ENCODE assay signal across 20 cellular contexts in the genomic region with DNA sequence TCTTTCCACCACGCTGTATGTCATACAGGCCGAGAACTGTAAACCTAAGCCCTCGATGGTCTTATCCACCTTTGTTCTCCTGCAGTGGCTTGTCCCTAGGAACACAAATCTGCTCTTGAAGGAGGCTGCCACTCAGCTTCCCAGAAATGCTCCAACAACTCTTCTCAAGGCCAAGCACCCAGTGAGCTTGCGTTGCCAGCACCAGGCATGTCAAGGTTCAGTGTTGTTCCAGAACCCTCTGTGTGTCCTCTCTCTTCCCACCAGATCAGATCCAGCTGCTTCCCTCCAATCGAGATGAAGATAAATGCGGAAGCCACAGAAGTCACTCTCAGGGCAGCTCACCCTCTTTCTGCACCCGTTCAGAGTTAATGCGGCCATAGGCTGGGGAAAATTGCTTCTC. TPM values are rescaled to one million over a fixed set of nuclear protein-coding genes. Genes with fewer than 3 reads are reported as not detected.
DNase-seq lines count a peak whose midpoint lies in the region; ATAC-seq, FAIRE-seq and TF ChIP-seq lines count a peak whose summit lies in the region.
"Had no signal": no experiment of that assay in that cellular context is flagged by ENCODE, and none has a peak within 500 bp of the region (broad histone marks: within the 10 kb centered on the region; RNA-seq: fewer than 3 reads in every experiment).

No MANE protein-coding gene starts in this region.

- TF ChIP-seq RAD21 in H1 (IDR thresholded peaks at IDR 0.05 in 1 of 2, conservative IDR thresholded peaks at IDR 0.05 in 1 of 2; ENCODE audit: low read depth in 2 of 2, low read length in 2 of 2) (no peak), HepG2 (CRISPR knock-in tag; IDR thresholded peaks at IDR 0.05) (no peak)

- no peak overlapping the region for H2AK5ac ChIP-seq in H1 (ENCODE audit: low read depth, low read length)

- no peak for FAIRE-seq in H1 (lab: Jason Lieb, UNC)
- no peak for FAIRE-seq in HepG2 (lab: Jason Lieb, UNC)
- FAIRE-seq: A204.1, D721Med, G401.6, GM12892, HTR-8/SVneo had no signal

- no peak overlapping the region for H3K4ac ChIP-seq in H1 (replicated peaks; ENCODE audit: insufficient read length, low read depth, low read length)

- no peak overlapping the region for H2BK15ac ChIP-seq in H1 (ENCODE audit: low read length)

- H3K4me2 ChIP-seq in H1 (ENCODE audit: insufficient read depth in 1 of 2, low read depth in 2 of 2, low read length in 2 of 2) (no peak overlapping the region), HepG2 (ENCODE audit: low read depth, low read length) (peak overlapping the region; percentile 44)

- H2AFZ ChIP-seq in H1 (ENCODE audit: low read length) (0 out of 2 replicates have a peak overlapping the region, but pooled peaks have one; percentile 30), HepG2 (ENCODE audit: low read length) (no peak overlapping the region)

- POLR2A ChIA-PET in H1 (lab: Charles Lee; ENCODE audit: partially characterized antibody), result no interaction called here
- POLR2A ChIA-PET in HepG2 (lab: Yijun Ruan, JAX), result no interaction called here
- POLR2A ChIA-PET in HEK293T (lab: Yijun Ruan, JAX), result no interaction called here

- H3K79me2 ChIP-seq in H1 (ENCODE audit: control insufficient read depth in 1 of 2, insufficient read depth in 2 of 2, low read length in 2 of 2) (no peaks in the 10 kb centered on the region), HepG2 (ENCODE audit: insufficient read depth, low read length) (no peaks in the 10 kb centered on the region)

- H3K27ac ChIP-seq in RWPE2 (ENCODE audit: poor library complexity, severe bottlenecking) (no peak overlapping the region), H1 (ENCODE audit: low read depth, low read length) (no peak overlapping the region), HepG2 (ENCODE audit: extremely low read length, insufficient read depth, low read length) (no peak overlapping the region)

- no peak for TF ChIP-seq CTCF in RWPE2 (IDR thresholded peaks at IDR 0.05; ENCODE audit: poor library complexity, severe bottlenecking)
- no peak for TF ChIP-seq CTCF in H1 (IDR thresholded peaks at IDR 0.05; ENCODE audit: control extremely low read depth in 1 of 3, insufficient read depth in 1 of 3, low read depth in 1 of 3, low read length in 3 of 3)
- no peak for TF ChIP-seq CTCF in HepG2 (CRISPR knock-in tag; IDR thresholded peaks at IDR 0.05)
- no peak for TF ChIP-seq CTCF in type B pancreatic cell (conservative IDR thresholded peaks at IDR 0.05)

- H3K23me2 ChIP-seq in H1 (ENCODE audit: low read depth, low read length), result no peaks in the 10 kb centered on the region; the same call in 1 of the 2 replicates

- no peaks in the 10 kb centered on the region for H4K20me1 ChIP-seq in H1 (replicated peaks in 1 of 2; ENCODE audit: control insufficient read depth in 1 of 2, insufficient read depth in 2 of 2, low read length in 2 of 2)
- no peaks in the 10 kb centered on the region for H4K20me1 ChIP-seq in HepG2 (ENCODE audit: insufficient read depth, low read length)

- in situ Hi-C loops in HepG2 (cut with HindIII; ENCODE audit: extremely low pct_ligation_motif_present, low pct_unique_long_range_greater_than_20kb), result no loop called here

- no peak for TF ChIP-seq EP300 in H1 (IDR thresholded peaks at IDR 0.05; ENCODE audit: borderline replicate concordance in 1 of 2, low read depth in 2 of 2, low read length in 2 of 2)
- no peak for TF ChIP-seq EP300 in HepG2 (IDR thresholded peaks at IDR 0.05; ENCODE audit: low read depth in 2 of 2, low read length in 2 of 2)
- no peak for TF ChIP-seq EP300 in HepG2 (CRISPR knock-in tag; IDR thresholded peaks at IDR 0.05; ENCODE audit: borderline replicate concordance)

- no peaks in the 10 kb centered on the region for H3K36me3 Mint-ChIP-seq in type B pancreatic cell

- H4K5ac ChIP-seq in H1 (ENCODE audit: insufficient read length, low read depth, low read length), result no peak overlapping the region

- H3K4me1 Mint-ChIP-seq in type B pancreatic cell (ENCODE audit: unreplicated experiment), result no peaks in the 10 kb centered on the region

- H3K9me3 ChIP-seq in RWPE2 (ENCODE audit: severe bottlenecking), result peaks cover 5% of the 10 kb centered on the region
- H3K9me3 ChIP-seq in H1 (ENCODE audit: insufficient read depth in 2 of 2, low read depth in 1 of 2, low read length in 1 of 2), result no peaks in the 10 kb centered on the region
- peaks cover 20% of the 10 kb centered on the region for H3K9me3 ChIP-seq in HepG2 (ENCODE audit: low read length)

- no peak overlapping the region for H2BK12ac ChIP-seq in H1 (ENCODE audit: low read depth, low read length)

- H2BK20ac ChIP-seq in H1 (ENCODE audit: low read length), result no peak overlapping the region

- H3K27me3 Mint-ChIP-seq in type B pancreatic cell, result peaks cover 10% of the 10 kb centered on the region

- no peak for TF ChIP-seq POLR2A in H1 (IDR thresholded peaks at IDR 0.05; ENCODE audit: control extremely low read depth in 1 of 2, low read depth in 2 of 2, low read length in 2 of 2)
- no peak for TF ChIP-seq POLR2A in HepG2 (IDR thresholded peaks at IDR 0.05; ENCODE audit: insufficient read depth in 1 of 2, low read depth in 2 of 2, low read length in 2 of 2)

- H3K9me3 Mint-ChIP-seq in type B pancreatic cell, result peaks cover 15% of the 10 kb centered on the region

- H3K18ac ChIP-seq in H1 (ENCODE audit: extremely low read depth, low read length), result no peak overlapping the region

- no TSS peak for BruUV-seq in HepG2 (replicated peaks; lab: Mats Ljungman, UMichigan)

- peak overlapping the region; percentile 20 for H3K27ac Mint-ChIP-seq in type B pancreatic cell
- H3K27ac Mint-ChIP-seq: B cell; CD4-positive, alpha-beta T cell had no signal

- CTCF ChIA-PET in H1 (lab: Charles Lee; ENCODE audit: partially characterized antibody), result interaction anchor here (0.8 to 3.4 kb wide), 10 partner anchors 9 to 77 kb away, joined by 3 to 20 read pairs (median 4); a partner anchor contains a TSS
- CTCF ChIA-PET in HepG2 (lab: Yijun Ruan, JAX; ENCODE audit: low intra/inter-chr PET ratio, low total read pairs), result no interaction called here
- CTCF ChIA-PET in HEK293T (lab: Yijun Ruan, JAX), result no interaction called here

- H3K4me3 ChIP-seq in RWPE2 (ENCODE audit: severe bottlenecking) (no peak overlapping the region), H1 (ENCODE audit: extremely low read depth in 1 of 4, insufficient read depth in 2 of 4, low read depth in 3 of 4, low read length in 4 of 4) (no peak overlapping the region), HepG2 (replicated peaks in 1 of 3; ENCODE audit: insufficient read depth in 1 of 3, low read depth in 2 of 3, low read length in 3 of 3) (0 out of 6 replicates have a peak overlapping the region, but pooled peaks of 1 of the 3 experiments have one; percentile 3)
- H3K4me3 ChIP-seq: K562 had no signal

- H3K27me3 ChIP-seq in RWPE2 (ENCODE audit: insufficient read depth, poor library complexity, severe bottlenecking) (no peaks in the 10 kb centered on the region), H1 (replicated peaks in 1 of 4; ENCODE audit: control insufficient read depth in 3 of 4, extremely low read depth in 1 of 4, insufficient read depth in 3 of 4, low read length in 3 of 4) (no peaks in the 10 kb centered on the region), HepG2 (ENCODE audit: control insufficient read depth in 1 of 2, insufficient read depth in 2 of 2, low read length in 2 of 2) (no peaks in the 10 kb centered on the region)

- no peak overlapping the region for H3K23ac ChIP-seq in H1 (ENCODE audit: insufficient read length)

- H3K9ac ChIP-seq in H1 (replicated peaks in 1 of 4; ENCODE audit: extremely low read depth in 1 of 4, low read depth in 3 of 4, low read length in 3 of 4) (no peak overlapping the region), HepG2 (ENCODE audit: insufficient read depth, low read depth, low read length) (no peak overlapping the region)

- H3K4me3 Mint-ChIP-seq in type B pancreatic cell, result no peak overlapping the region
- H3K4me3 Mint-ChIP-seq: B cell; CD4-positive, alpha-beta T cell had no signal

- DNase-seq in RWPE2 (ENCODE audit: low spot score), result peak; percentile 36
- DNase-seq in H1 (ENCODE audit: low read depth in 1 of 2, low spot score in 2 of 2), result no peak
- DNase-seq in HepG2 (ENCODE audit: low spot score), result no peak
- DNase-seq in type B pancreatic cell (ENCODE audit: extremely low spot score, unreplicated experiment), result no peak
- DNase-seq in ureter (ENCODE audit: low spot score), result no peak
- no peak for DNase-seq in HEK293T (ENCODE audit: extremely low spot score)
- DNase-seq: C1 segment of cervical spinal cord; CD4-positive, alpha-beta T cell; DMS153; DMS79 treated with DMSO at 0.1 percent for 48 hours; EL; HCEC 1CT had no signal

- ATAC-seq in RWPE2 (ENCODE audit: low read depth), result no peak
- ATAC-seq in HepG2, result peak; percentile 18
- no peak for ATAC-seq in HG03432 (IDR thresholded peaks at IDR 0.05; ENCODE audit: unreplicated experiment)

- H3K14ac ChIP-seq in H1 (ENCODE audit: insufficient read length), result no peak overlapping the region

- H3K4me1 ChIP-seq in RWPE2 (ENCODE audit: insufficient read depth, poor library complexity, severe bottlenecking) (no peaks in the 10 kb centered on the region), H1 (replicated peaks in 1 of 4; ENCODE audit: control insufficient read depth in 3 of 4, insufficient read depth in 4 of 4, low read length in 3 of 4) (no peaks in the 10 kb centered on the region), HepG2 (ENCODE audit: insufficient read depth, low read length) (peaks cover 18% of the 10 kb centered on the region)

- no peak overlapping the region for H2BK120ac ChIP-seq in H1 (replicated peaks; ENCODE audit: low read depth, low read length)

- no peak overlapping the region for H4K8ac ChIP-seq in H1 (ENCODE audit: extremely low read depth, insufficient read depth, low read length)

- 94% methylated on average over 8 of the region's 8 CpGs; no CpG with 5 or more reads in 1 of the 2 experiments for WGBS in H1 (ENCODE audit: extremely low coverage in 1 of 2, insufficient coverage in 1 of 2, insufficient read length in 1 of 2, insufficient replicate concordance in 2 of 2, low coverage in 1 of 2, low lambda C conversion rate in 2 of 2, missing lambda C conversion rate in 1 of 2), 2 experiments
- WGBS in HepG2 (ENCODE audit: low lambda C conversion rate), result 64% methylated on average over 8 of the region's 8 CpGs

- no peaks in the 10 kb centered on the region for H3K79me1 ChIP-seq in H1 (ENCODE audit: low read depth, low read length)

- H3K36me3 ChIP-seq in RWPE2 (ENCODE audit: low read depth), result no peaks in the 10 kb centered on the region
- no peaks in the 10 kb centered on the region for H3K36me3 ChIP-seq in H1 (ENCODE audit: control insufficient read depth in 2 of 4, insufficient read depth in 4 of 4, low read length in 3 of 4)
- H3K36me3 ChIP-seq in HepG2 (replicated peaks in 1 of 2; ENCODE audit: control insufficient read depth in 1 of 2, insufficient read depth in 2 of 2, low read length in 2 of 2), result no peaks in the 10 kb centered on the region

- H3K56ac ChIP-seq in H1 (replicated peaks; ENCODE audit: insufficient read length, low read depth, low read length), result no peak overlapping the region

- intact Hi-C loops in HepG2 (cut with micrococcal nuclease; ENCODE audit: unreplicated experiment), result no loop called here

- no peak overlapping the region for H4K91ac ChIP-seq in H1 (replicated peaks; ENCODE audit: insufficient read length, low read length)

- no peak overlapping the region for H2BK5ac ChIP-seq in H1 (ENCODE audit: low read depth, low read length)

RNA-seq across cellular contexts. Expression of a gene that starts 11.3 kb away (rescaled TPM):
- 0.65 and 0.94 TPM in 2 replicates for total RNA-seq in H1 (2021; fragmentation: NEBNext Ultra II Directional; extraction: Animal tissue kit (Norgen Biotek cat#: 25700))
- polyA plus RNA-seq in H1 (2011; rRNA removed), result 0.25 and 0.41 TPM in 2 replicates
- 0.71 TPM for polyA plus RNA-seq in H1 (2011; cell fraction: cytosol; rRNA removed)
- 0.29 TPM for polyA plus RNA-seq in H1 (2011; cell fraction: nucleus; rRNA removed)
- polyA plus RNA-seq in H1 (2012, experiment 1 of 2), result 0.67 to 0.99 TPM (median 0.90 TPM) in 4 replicates
- polyA plus RNA-seq in H1 (2012, experiment 2 of 2), result 0.10 TPM
- polyA plus RNA-seq in H1 (2013, experiment 1 of 2), result 0.47 TPM
- 0.53 TPM for polyA plus RNA-seq in H1 (2013, experiment 2 of 2)
- 0.09 TPM in 1 of 2 replicates, not detected in the other for polyA minus RNA-seq in H1 (2011; rRNA and poly(A)+ RNA removed)
- polyA minus RNA-seq in H1 (2011; cell fraction: cytosol; rRNA and poly(A)+ RNA removed), result not detected
- not detected for polyA minus RNA-seq in H1 (2011; cell fraction: nucleus; rRNA and poly(A)+ RNA removed)
- total RNA-seq in HepG2 (2016; rRNA removed; fragmentation: Illumina TruSeq; extraction: Trizol), result 0.13 TPM in 1 of 2 replicates, not detected in the other
- total RNA-seq in HepG2 (2016; cell fraction: cytosol; rRNA removed; fragmentation: Illumina TruSeq; extraction: Trizol; ENCODE audit: low read depth), result not detected in 2 replicates
- not detected in 2 replicates for total RNA-seq in HepG2 (2016; cell fraction: insoluble cytoplasmic fraction; rRNA removed; fragmentation: Illumina TruSeq; extraction: Trizol)
- not detected in 2 replicates for total RNA-seq in HepG2 (2016; cell fraction: membrane; rRNA removed; fragmentation: Illumina TruSeq; extraction: Trizol)
- not detected in 2 replicates for total RNA-seq in HepG2 (2016; cell fraction: nucleus; rRNA removed; fragmentation: Illumina TruSeq; extraction: Trizol)
- polyA plus RNA-seq in HepG2 (2011; rRNA removed), result not detected in 2 replicates
- polyA plus RNA-seq in HepG2 (2011; cell fraction: cytosol; rRNA removed), result 0.03 TPM in 1 of 2 replicates, not detected in the other
- not detected in 2 replicates for polyA plus RNA-seq in HepG2 (2011; cell fraction: nucleus; rRNA removed)
- not detected in 2 replicates for polyA plus RNA-seq in HepG2 (2012)
- polyA plus RNA-seq in HepG2 (2016; cell fraction: cytosol; fragmentation: Illumina TruSeq; extraction: Trizol; ENCODE audit: low read depth), result not detected in 2 replicates
- polyA plus RNA-seq in HepG2 (2016; cell fraction: insoluble cytoplasmic fraction; fragmentation: Illumina TruSeq; extraction: Trizol; ENCODE audit: low read depth), result not detected in 2 replicates
- polyA plus RNA-seq in HepG2 (2016; cell fraction: membrane; fragmentation: Illumina TruSeq; extraction: Trizol; ENCODE audit: low read depth), result not detected in 2 replicates
- not detected in 2 replicates for polyA plus RNA-seq in HepG2 (2016; cell fraction: nucleus; fragmentation: Illumina TruSeq; extraction: Trizol; ENCODE audit: insufficient read depth, low read depth)
- polyA minus RNA-seq in HepG2 (2011; rRNA and poly(A)+ RNA removed; ENCODE audit: low replicate concordance), result 0.08 and 0.58 TPM in 2 replicates
- not detected in 2 replicates for polyA minus RNA-seq in HepG2 (2011; cell fraction: cytosol; rRNA and poly(A)+ RNA removed)
- not detected in 2 replicates for polyA minus RNA-seq in HepG2 (2011; cell fraction: nucleus; rRNA and poly(A)+ RNA removed)
- total RNA-seq in type B pancreatic cell (ENCODE audit: low replicate concordance), result 5.7 and 9.9 TPM in 2 replicates
- total RNA-seq in ureter, result 29.3 TPM
- total RNA-seq: K562 had no signal
